1 cellular context compared by ENCODE assay signal in genomic region chr20:1912056-1912455, GRCh38.
A peak's percentile ranks its signal among the peaks of the same experiment; 100 is the strongest.
TF ChIP-seq lines count a peak whose summit lies in the region.

No MANE protein-coding gene starts in this region.

TF ChIP-seq in K562, 482 proteins besides CTCF, POLR2A, EP300 and RAD21 (continued from another document):
- TF ChIP-seq REST (CRISPR knock-in tag; IDR thresholded peaks at IDR 0.05; ENCODE audit: low read depth) (no peak), MCM3 (IDR thresholded peaks at IDR 0.05) (no peak), ZNF609 (CRISPR knock-in tag; IDR thresholded peaks at IDR 0.05; ENCODE audit: borderline replicate concordance) (no peak), ARID1B (IDR thresholded peaks at IDR 0.05) (0 out of 2 replicates have a peak, but pooled peaks have one; percentile 19), CBX3 (IDR thresholded peaks at IDR 0.05; ENCODE audit: borderline replicate concordance in 1 of 2, low read length in 2 of 2) (no peak), MAX (CRISPR knock-in tag; IDR thresholded peaks at IDR 0.05) (peak; percentile 57), NKRF (IDR thresholded peaks at IDR 0.05; ENCODE audit: borderline replicate concordance) (no peak), ZNF354B (CRISPR knock-in tag; IDR thresholded peaks at IDR 0.05) (no peak), TCF3 (CRISPR knock-in tag; IDR thresholded peaks at IDR 0.05) (peak; percentile 52), MAFG (tag; conservative IDR thresholded peaks at IDR 0.05) (0 out of 2 replicates have a peak, but pooled peaks have one; percentile 26), PRPF4 (IDR thresholded peaks at IDR 0.05; ENCODE audit: insufficient read depth, low read depth, low read length, poor library complexity, severe bottlenecking) (no peak)
TF ChIP-seq in K562: peak in this region for 6.
